In the genomic region with DNA sequence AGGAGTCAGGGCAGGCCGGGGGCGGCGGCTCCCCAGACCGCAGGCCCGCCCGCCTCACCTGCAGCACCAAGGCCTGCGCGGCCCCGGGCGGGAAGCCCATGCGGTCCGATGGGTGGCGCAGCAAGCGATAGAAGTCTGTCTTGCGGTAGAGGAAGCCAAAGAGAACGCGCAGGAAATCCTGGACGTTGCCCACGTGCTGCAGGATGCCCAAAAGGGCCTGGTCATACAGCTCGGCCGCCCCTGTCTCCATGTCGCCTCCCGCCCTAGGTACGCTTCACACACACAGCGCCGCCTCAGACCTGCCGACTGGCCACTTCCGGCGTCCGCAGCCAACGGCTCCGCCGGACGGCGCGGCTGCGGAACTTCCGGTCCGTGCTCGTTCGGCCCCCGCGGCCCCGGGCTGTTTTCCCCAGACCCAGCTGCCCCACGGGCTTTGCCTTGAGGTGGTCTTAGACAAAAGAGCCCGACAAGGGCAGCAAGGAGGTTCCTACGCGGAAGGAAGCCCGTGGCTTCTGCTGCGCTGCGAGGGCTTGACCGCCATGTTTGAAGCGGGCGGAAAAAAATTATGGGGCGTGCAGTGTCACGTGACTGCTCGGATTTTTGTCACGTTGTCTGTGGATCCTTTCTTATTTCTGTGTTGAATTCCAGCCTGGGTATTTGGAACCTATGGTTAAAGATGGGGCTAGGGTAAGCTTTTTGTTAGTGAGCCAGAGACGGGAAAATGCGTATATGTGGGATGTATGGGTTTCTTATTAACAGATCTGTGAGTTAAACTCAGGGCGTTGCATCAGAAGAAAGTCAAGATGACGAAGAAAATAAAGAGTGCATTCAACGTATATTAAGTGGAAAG, we compare ENCODE assay signal across 8 cellular contexts. TPM values are rescaled to one million over a fixed set of nuclear protein-coding genes. Genes with fewer than 3 reads are reported as not detected.
DNase-seq lines count a peak whose midpoint lies in the region; ATAC-seq lines count a peak whose summit lies in the region.

A gene (minus strand): TSS at position 308 of the 850 bp plus-strand sequence. CDS start 58 bp downstream, at position 250.

- 1 to 2% methylated on average over 39 to 59 of the region's 63 CpGs for whole genome bisulfite sequencing in mesodermal cell (ENCODE audit: insufficient coverage in 2 of 2), 2 experiments

- peak within 1 kb of the TSS; percentile 95 for H3K27ac Mint-ChIP-seq in activated CD8-positive, alpha-beta memory T cell treated with anti-CD3 and anti-CD28 coated beads, Interleukin-2, amount 10 ng/mL, durations not matched to agents 7 days and 5 days

- peaks cover 4% of the 10 kb centered on the region for H3K4me1 ChIP-seq in mesodermal cell (ENCODE audit: control insufficient read depth, insufficient read depth, low read length, poor library complexity, severe bottlenecking)

- H3K27ac ChIP-seq in mesodermal cell (ENCODE audit: low read depth, low read length, severe bottlenecking): peak within 1 kb of the TSS; percentile 99

- H3K4me3 ChIP-seq in mesodermal cell (ENCODE audit: extremely low read depth, insufficient read depth, low read length, poor library complexity, severe bottlenecking): peak within 1 kb of the TSS; percentile 91

- H3K36me3 Mint-ChIP-seq in activated CD8-positive, alpha-beta memory T cell treated with anti-CD3 and anti-CD28 coated beads, Interleukin-2, amount 10 ng/mL, durations not matched to agents 7 days and 5 days: peaks cover 22% of the 10 kb centered on the region

- peaks cover 20% of the 10 kb centered on the region for H3K36me3 ChIP-seq in mesodermal cell (ENCODE audit: control insufficient read depth, insufficient read depth, low read length)

- in situ Hi-C loops in endometrial microvascular endothelial cells (cut with HindIII; ENCODE audit: inconsistent ontology term, low pct_unique_long_range_greater_than_20kb, low sequenced_read_pairs): no loop called here

- DNase-seq in COR-L47 (lab: John Stamatoyannopoulos, UW) (peak; percentile 83), HT1080 (ENCODE audit: low read depth) (peak; percentile 88), NOMO-1 (lab: John Stamatoyannopoulos, UW; ENCODE audit: unreplicated experiment in 2 of 2) (peak; percentile 80 to 81)
- DNase-seq in activated CD8-positive, alpha-beta memory T cell treated with anti-CD3 and anti-CD28 coated beads, Interleukin-2, amount 10 ng/mL, durations not matched to agents 7 days and 5 days: peak; percentile 90
- peak; percentile 67 to 72 for DNase-seq in stimulated activated CD8-positive, alpha-beta memory T cell treated with anti-CD3 and anti-CD28 coated beads, Interleukin-15, amount 100 ng/mL, for 48 hours (ENCODE audit: low read depth in 2 of 2)

- H3K9me3 Mint-ChIP-seq in activated CD8-positive, alpha-beta memory T cell treated with anti-CD3 and anti-CD28 coated beads, Interleukin-2, amount 10 ng/mL, durations not matched to agents 7 days and 5 days (ENCODE audit: low read depth): no peaks in the 10 kb centered on the region

- H3K4me3 Mint-ChIP-seq in activated CD8-positive, alpha-beta memory T cell treated with anti-CD3 and anti-CD28 coated beads, Interleukin-2, amount 10 ng/mL, durations not matched to agents 7 days and 5 days: peak within 1 kb of the TSS; percentile 86

- H3K27me3 Mint-ChIP-seq in activated CD8-positive, alpha-beta memory T cell treated with anti-CD3 and anti-CD28 coated beads, Interleukin-2, amount 10 ng/mL, durations not matched to agents 7 days and 5 days: peaks cover 3% of the 10 kb centered on the region

- no peaks in the 10 kb centered on the region for H3K9me3 ChIP-seq in mesodermal cell (ENCODE audit: control insufficient read depth, low read length)

- ATAC-seq in GM21360 (IDR thresholded peaks at IDR 0.05; ENCODE audit: unreplicated experiment): peak; percentile 82
- ATAC-seq in activated CD8-positive, alpha-beta memory T cell treated with anti-CD3 and anti-CD28 coated beads, Interleukin-2, amount 10 ng/mL, durations not matched to agents 7 days and 5 days: peak; percentile 83

- peaks cover 38% of the 10 kb centered on the region for H3K4me1 Mint-ChIP-seq in activated CD8-positive, alpha-beta memory T cell treated with anti-CD3 and anti-CD28 coated beads, Interleukin-2, amount 10 ng/mL, durations not matched to agents 7 days and 5 days

- CTCF ChIA-PET in activated CD8-positive, alpha-beta memory T cell treated with anti-CD3 and anti-CD28 coated beads, Interleukin-2, amount 10 ng/mL, durations not matched to agents 7 days and 5 days (lab: Charles Lee): interaction anchor here (0.9 to 3.5 kb wide), 12 partner anchors 10 to 401 kb away, joined by 3 to 13 read pairs (median 4); no protein-coding TSS in a partner anchor

RNA-seq across cellular contexts. Expression of the gene that starts here (rescaled TPM):
- 72.3 and 73.7 TPM in 2 replicates for total RNA-seq in HT1080 (2014; rRNA removed; shearing (Covaris generic))
- 35.7 and 47.0 TPM in 2 replicates for polyA plus RNA-seq in HT1080 (2015; cell fraction: cytosol; rRNA removed)
- 69.1 and 93.4 TPM in 2 replicates for polyA plus RNA-seq in HT1080 (2015; cell fraction: nucleus; rRNA removed)
- total RNA-seq in activated CD8-positive, alpha-beta memory T cell treated with anti-CD3 and anti-CD28 coated beads, Interleukin-2, amount 10 ng/mL, durations not matched to agents 7 days and 5 days: 100 to 1,000 TPM in 1 of 2 experiments, 10 to 100 TPM in 1; 92.2 to 101 TPM
- 89.1 TPM for total RNA-seq in endometrial microvascular endothelial cells (ENCODE audit: inconsistent ontology term)
- polyA plus RNA-seq in mesodermal cell (2013, experiment 1 of 2): 42.2 TPM
- polyA plus RNA-seq in mesodermal cell (2013, experiment 2 of 2): 36.2 TPM

Comparison
In these comparisons a context has a peak if more than half of its experiments do, and no peak if none do; other contexts are left out.
1. Peak in every context shown above with its lines: DNase-seq, ATAC-seq, H3K4me3 ChIP-seq and H3K27ac ChIP-seq.